1 cellular context compared by ENCODE assay signal in genomic region chr5:172903790-172904189, GRCh38.
TF ChIP-seq lines count a peak whose summit lies in the region.

No MANE protein-coding gene starts in this region.

TF ChIP-seq in HEK293, 187 proteins besides CTCF, POLR2A, EP300 and RAD21 (continued from another document):
- TF ChIP-seq PRDM10 (tag by site-specific recombination; IDR thresholded peaks at IDR 0.05), result peak; percentile 72
- TF ChIP-seq, protein P1, sequence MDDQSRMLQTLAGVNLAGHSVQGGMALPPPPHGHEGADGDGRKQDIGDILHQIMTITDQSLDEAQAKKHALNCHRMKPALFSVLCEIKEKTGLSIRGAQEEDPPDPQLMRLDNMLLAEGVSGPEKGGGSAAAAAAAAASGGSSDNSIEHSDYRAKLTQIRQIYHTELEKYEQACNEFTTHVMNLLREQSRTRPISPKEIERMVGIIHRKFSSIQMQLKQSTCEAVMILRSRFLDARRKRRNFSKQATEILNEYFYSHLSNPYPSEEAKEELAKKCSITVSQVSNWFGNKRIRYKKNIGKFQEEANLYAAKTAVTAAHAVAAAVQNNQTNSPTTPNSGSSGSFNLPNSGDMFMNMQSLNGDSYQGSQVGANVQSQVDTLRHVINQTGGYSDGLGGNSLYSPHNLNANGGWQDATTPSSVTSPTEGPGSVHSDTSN (CRISPR knock-in tag; IDR thresholded peaks at IDR 0.05), result no peak
- TF ChIP-seq ZNF18 (tag by site-specific recombination; IDR thresholded peaks at IDR 0.05), result peak; percentile 99
- peak; percentile 54; the same call in 1 of the 2 replicates for TF ChIP-seq EGR2 (tag by site-specific recombination; IDR thresholded peaks at IDR 0.05; ENCODE audit: low read depth)
- peak; percentile 64 for TF ChIP-seq FEZF1 (tag by site-specific recombination; IDR thresholded peaks at IDR 0.05)
- TF ChIP-seq ZBTB1 (tag by site-specific recombination; IDR thresholded peaks at IDR 0.05), result 0 out of 2 replicates have a peak, but pooled peaks have one; percentile 54
- peak; percentile 88 for TF ChIP-seq KLF16 (tag by site-specific recombination; IDR thresholded peaks at IDR 0.05)
- peak; percentile 86 for TF ChIP-seq ZFHX2 (tag by site-specific recombination; conservative IDR thresholded peaks at IDR 0.05)
